In the genomic region with DNA sequence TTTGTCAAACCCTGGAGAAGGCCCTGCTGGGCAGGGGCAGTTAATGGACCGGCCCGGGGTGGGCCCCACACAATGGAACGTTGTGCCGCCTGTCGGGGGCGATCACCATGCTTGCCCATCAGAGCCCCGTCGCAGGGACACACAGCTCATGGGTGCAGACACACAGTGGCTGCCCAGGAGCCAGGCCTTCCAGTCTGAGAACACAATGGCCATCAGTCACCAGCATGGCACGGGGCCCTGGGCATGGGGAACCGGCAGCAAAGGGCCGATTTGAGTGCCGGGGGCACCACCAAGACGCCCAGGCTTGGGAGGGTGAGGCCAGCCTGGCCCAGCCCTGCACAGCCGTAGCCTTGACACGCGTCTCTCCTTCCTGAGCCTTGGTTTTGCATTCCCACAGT, we compare ENCODE assay signal across 29 cellular contexts. TPM values are rescaled to one million over a fixed set of nuclear protein-coding genes. Genes with fewer than 3 reads are reported as not detected.
DNase-seq lines count a peak whose midpoint lies in the region; ATAC-seq and TF ChIP-seq lines count a peak whose summit lies in the region.
"Had no signal": no experiment of that assay in that cellular context is flagged by ENCODE, and none has a peak within 500 bp of the region (broad histone marks: within the 10 kb centered on the region; RNA-seq: fewer than 3 reads in every experiment).

No MANE protein-coding gene starts in this region.

- H3K36me3 ChIP-seq in tibial nerve, result no peaks in the 10 kb centered on the region
- no peaks in the 10 kb centered on the region for H3K36me3 ChIP-seq in stomach
- H3K36me3 ChIP-seq: BLaER1 had no signal

- H2BK12ac ChIP-seq in H9 (ENCODE audit: insufficient read length, low read depth, low read length), result no peak overlapping the region

- no peak overlapping the region for H3K9ac ChIP-seq in H9 (ENCODE audit: extremely low read depth, insufficient read length, low read length)
- H3K9ac ChIP-seq: BLaER1 had no signal

- no peaks in the 10 kb centered on the region for H3K79me1 ChIP-seq in H9 (ENCODE audit: insufficient read depth, low read depth, low read length, poor library complexity, severe bottlenecking)

- no peak overlapping the region for H2BK20ac ChIP-seq in H9 (ENCODE audit: low read depth, low read length, poor library complexity, severe bottlenecking)

- ATAC-seq in Right ventricle myocardium inferior, result no peak
- ATAC-seq in left cardiac atrium, result no peak
- no peak for ATAC-seq in right cardiac atrium
- ATAC-seq in WTC11, result no peak

- no peak overlapping the region for H2BK15ac ChIP-seq in H9 (ENCODE audit: low read depth, low read length)

- no peak overlapping the region for H2BK5ac ChIP-seq in H9 (ENCODE audit: insufficient read length, low read length)

- no peaks in the 10 kb centered on the region for H3K23me2 ChIP-seq in H9 (ENCODE audit: insufficient read length, low read depth, low read length, poor library complexity, severe bottlenecking)

- H3K23ac ChIP-seq in H9 (ENCODE audit: insufficient read length, low read depth, low read length), result no peak overlapping the region

- H3K27me3 Mint-ChIP-seq in WTC11 (ENCODE audit: low read depth), result no peaks in the 10 kb centered on the region
- H3K27me3 Mint-ChIP-seq in H9 (ENCODE audit: low read depth), result peaks cover 11% of the 10 kb centered on the region
- H3K27me3 Mint-ChIP-seq: CD4-positive, alpha-beta T cell had no signal

- H3K9me3 ChIP-seq in right cardiac atrium (ENCODE audit: control insufficient read depth, low read length) (no peaks in the 10 kb centered on the region), tibial nerve (no peaks in the 10 kb centered on the region), stomach (no peaks in the 10 kb centered on the region), H9 (ENCODE audit: control insufficient read depth, low read depth, low read length) (no peaks in the 10 kb centered on the region)
- H3K9me3 ChIP-seq: BLaER1 had no signal

- H3K4me2 ChIP-seq in H9 (ENCODE audit: insufficient read depth, insufficient read length, low read length), result no peak overlapping the region
- H3K4me2 ChIP-seq: BLaER1, PC-9 had no signal

- H3K56ac ChIP-seq in H9 (ENCODE audit: insufficient read length, low read depth, low read length), result no peak overlapping the region

- H3K27ac Mint-ChIP-seq in WTC11 (no peak overlapping the region), H9 (no peak overlapping the region)
- H3K27ac Mint-ChIP-seq: CD4-positive, alpha-beta T cell; HFFc6 had no signal

- TF ChIP-seq POLR2A in tibial nerve (IDR thresholded peaks at IDR 0.05) (no peak), stomach (IDR thresholded peaks at IDR 0.05) (no peak)

- no peak overlapping the region; the same call in 1 of the 2 replicates for H3K14ac ChIP-seq in H9 (ENCODE audit: insufficient read depth, low read length)

- no peaks in the 10 kb centered on the region for H3K79me2 ChIP-seq in H9 (ENCODE audit: insufficient read depth, low read length)

- no peaks in the 10 kb centered on the region for H3K9me3 Mint-ChIP-seq in WTC11
- H3K9me3 Mint-ChIP-seq in H9, result no peaks in the 10 kb centered on the region
- H3K9me3 Mint-ChIP-seq: CD4-positive, alpha-beta T cell; HFFc6 had no signal

- H3T11ph ChIP-seq in H9 (ENCODE audit: low read length), result no peak overlapping the region

- 91% methylated on average over 16 of the region's 16 CpGs for WGBS in right cardiac atrium
- WGBS in tibial nerve, 2 donors, result 58 to 66% methylated on average over 9 to 11 of the region's 16 CpGs
- WGBS in stomach, 5 donors, result 89 to 96% (median 94%) methylated on average over 14 to 16 of the region's 16 CpGs
- WGBS in H9 (ENCODE audit: extremely low coverage, insufficient read length, low lambda C conversion rate), result no CpG with 5 or more reads among the region's 16 CpGs

- no peaks in the 10 kb centered on the region for H3K36me3 Mint-ChIP-seq in WTC11
- H3K36me3 Mint-ChIP-seq in H9 (ENCODE audit: insufficient read depth in 1 of 3, low read depth in 3 of 3), result no peaks in the 10 kb centered on the region

- TF ChIP-seq CTCF in tibial nerve (IDR thresholded peaks at IDR 0.05) (no peak), WTC11 (IDR thresholded peaks at IDR 0.05) (no peak), stomach (IDR thresholded peaks at IDR 0.05) (no peak), H9 (conservative IDR thresholded peaks at IDR 0.05) (no peak)

- CTCF ChIA-PET in WTC11 (lab: Charles Lee), result no interaction called here

- H4K8ac ChIP-seq in H9 (replicated peaks; ENCODE audit: insufficient read length, low read depth, low read length), result no peak overlapping the region

- POLR2A ChIA-PET in WTC11 (lab: Charles Lee), result interaction anchor here (0.9 kb wide), 1 partner anchor 33 kb away, joined by 3 read pairs; no protein-coding TSS in a partner anchor

- H2AFZ ChIP-seq in H9 (ENCODE audit: low read length), result no peak overlapping the region
- H2AFZ ChIP-seq: PC-9 had no signal

- H4K20me1 ChIP-seq in H9 (ENCODE audit: control insufficient read depth, insufficient read depth, insufficient read length), result no peaks in the 10 kb centered on the region
- H4K20me1 ChIP-seq: BLaER1 had no signal

- H3K4ac ChIP-seq in H9 (ENCODE audit: low read depth, low read length), result no peak overlapping the region

- H3K4me1 Mint-ChIP-seq in WTC11 (peaks cover 13% of the 10 kb centered on the region), H9 (peaks cover 18 to 19% of the 10 kb centered on the region in 2 experiments)

- no peak overlapping the region for H3K27ac ChIP-seq in right cardiac atrium (ENCODE audit: low read length)
- H3K27ac ChIP-seq in tibial nerve, result peak overlapping the region; percentile 6 to 81 (median 44)
- H3K27ac ChIP-seq in stomach, result no peak overlapping the region
- H3K27ac ChIP-seq in H9 (ENCODE audit: insufficient read length, low read depth, low read length), result no peak overlapping the region
- H3K27ac ChIP-seq: 22Rv1, BLaER1, HL-60, PC-9 had no signal

- no peak overlapping the region for H4K5ac ChIP-seq in H9 (ENCODE audit: insufficient read length, low read depth, low read length)

- peaks cover 17% of the 10 kb centered on the region for H3K4me1 ChIP-seq in right cardiac atrium (ENCODE audit: control insufficient read depth, insufficient read depth, low read length)
- peaks cover 0 to 57% (median 22%) of the 10 kb centered on the region in 4 donors for H3K4me1 ChIP-seq in tibial nerve
- H3K4me1 ChIP-seq in stomach, result peaks cover 0 to 7% (median 0%) of the 10 kb centered on the region in 4 donors
- H3K4me1 ChIP-seq in H9 (ENCODE audit: insufficient read depth, low read length), result no peaks in the 10 kb centered on the region; the same call in 1 of the 2 replicates
- H3K4me1 ChIP-seq: BLaER1 had no signal

- H3K4me3 Mint-ChIP-seq in WTC11 (no peak overlapping the region), H9 (no peak overlapping the region)
- H3K4me3 Mint-ChIP-seq: CD4-positive, alpha-beta T cell; HFFc6 had no signal

- intact Hi-C loops in Right ventricle myocardium inferior (cut with DNase I), result no loop called here
- intact Hi-C loops in left cardiac atrium (cut with DNase I), result no loop called here
- intact Hi-C loops in right cardiac atrium (cut with DNase I), result no loop called here
- intact Hi-C loops in posterior vena cava (cut with DNase I), result no loop called here
- intact Hi-C loops in stomach (cut with DNase I; ENCODE audit: low total_unique reads), result no loop called here

- DNase-seq in Right ventricle myocardium inferior (ENCODE audit: missing footprints) (peak; percentile 64), left cardiac atrium (no peak), right cardiac atrium (peak in 2 of 3 donors; percentile 43 to 52), posterior vena cava (ENCODE audit: low spot score) (peak; percentile 42), tibial nerve (ENCODE audit: low spot score in 2 of 2) (no peak), WTC11 (ENCODE audit: low spot score) (no peak), stomach (no peak), H9 (no peak)
- DNase-seq: ACHN; CD4-positive, alpha-beta T cell; COR-L47; DMS79; H7; HFFc6; KBM-7; MM.1S; NCI-H1048; NCI-H1436; NCI-H1930; NCI-H226; NCI-H510A treated with DMSO at 0.1 percent for 48 hours; NCI-H748 treated with DMSO at 0.1 percent for 48 hours; PC-9; RPMI8226; SIG-M5 had no signal

- no peak overlapping the region for H3K18ac ChIP-seq in H9 (ENCODE audit: insufficient read length, low read depth, low read length)

- H2AK5ac ChIP-seq in H9 (ENCODE audit: insufficient read length, low read length), result no peak overlapping the region

- H3K27me3 ChIP-seq in right cardiac atrium (ENCODE audit: control insufficient read depth, insufficient read depth) (no peaks in the 10 kb centered on the region), tibial nerve (no peaks in the 10 kb centered on the region), stomach (no peaks in the 10 kb centered on the region), H9 (ENCODE audit: insufficient read depth, low read length) (no peaks in the 10 kb centered on the region)
- H3K27me3 ChIP-seq: BLaER1 had no signal

- no peak overlapping the region for H4K91ac ChIP-seq in H9 (ENCODE audit: insufficient read length, low read depth, low read length)

- TF ChIP-seq EP300 in tibial nerve (IDR thresholded peaks at IDR 0.05) (no peak), stomach (IDR thresholded peaks at IDR 0.05) (no peak)

- no peak overlapping the region for H3K4me3 ChIP-seq in right cardiac atrium (ENCODE audit: low read length)
- no peak overlapping the region for H3K4me3 ChIP-seq in tibial nerve
- H3K4me3 ChIP-seq in stomach, result no peak overlapping the region
- H3K4me3 ChIP-seq: BLaER1, PC-9 had no signal

- no peak overlapping the region for H2BK120ac ChIP-seq in H9 (ENCODE audit: low read depth, low read length, poor library complexity, severe bottlenecking)

TF ChIP-seq in WTC11, 78 proteins besides CTCF, POLR2A, EP300 and RAD21 (continues in another document):
- no peak for TF ChIP-seq FOXP1 (CRISPR knock-in tag; IDR thresholded peaks at IDR 0.05; ENCODE audit: borderline replicate concordance)
- TF ChIP-seq NFE2L1 (CRISPR knock-in tag; IDR thresholded peaks at IDR 0.05), result no peak
- no peak for TF ChIP-seq NR1H2 (CRISPR knock-in tag; IDR thresholded peaks at IDR 0.05)
- no peak for TF ChIP-seq SOX15 (CRISPR knock-in tag; IDR thresholded peaks at IDR 0.05)
- TF ChIP-seq MYBL2 (CRISPR knock-in tag; IDR thresholded peaks at IDR 0.05), result no peak
- no peak for TF ChIP-seq NR3C1 (CRISPR knock-in tag; conservative IDR thresholded peaks at IDR 0.05; ENCODE audit: low read depth)
- TF ChIP-seq ZNF219 (CRISPR knock-in tag; IDR thresholded peaks at IDR 0.05; ENCODE audit: borderline replicate concordance), result no peak

RNA-seq across cellular contexts. Expression of gene LINC01488, which starts 7.1 kb away (rescaled TPM):
- total RNA-seq in Right ventricle myocardium inferior, result 0.08 TPM
- under 1 TPM in 1 of 2 donors, not detected in 1; 0.06 TPM for total RNA-seq in left cardiac atrium
- total RNA-seq in right cardiac atrium, result under 1 TPM in 2 of 4 donors, not detected in 2; 0.14 to 0.17 TPM
- polyA plus RNA-seq in right cardiac atrium, result 0.16 TPM
- total RNA-seq in posterior vena cava, result not detected
- total RNA-seq in tibial nerve, result not detected
- total RNA-seq in WTC11 (2021), result not detected in 3 replicates
- total RNA-seq in stomach, result not detected
- not detected for polyA plus RNA-seq in stomach
- not detected in 2 replicates for total RNA-seq in H9 (2021)
- total RNA-seq: CD4-positive, alpha-beta T cell; H7; HFFc6; HT-29; PC-9 had no signal

Comparison
In these comparisons a context has a peak if more than half of its experiments do, and no peak if none do; other contexts are left out.
1. DNase-seq: peak in Right ventricle myocardium inferior (single experiment), right cardiac atrium (2 of 3) and posterior vena cava (single experiment); none in left cardiac atrium (single experiment), tibial nerve (0 of 2), WTC11 (single experiment), stomach (single experiment) and H9 (single experiment).
2. H3K27ac ChIP-seq: peak in tibial nerve (4 of 4); none in right cardiac atrium (single experiment), stomach (0 of 5) and H9 (single experiment).